ENCODE assay signal across 18 cellular contexts in genomic region chr15:65344214-65344908, GRCh38. TPM values are rescaled to one million over a fixed set of nuclear protein-coding genes. Genes with fewer than 3 reads are reported as not detected.
"Had no signal": no experiment of that assay in that cellular context is flagged by ENCODE, and none has a peak within 500 bp of the region (broad histone marks: within the 10 kb centered on the region; RNA-seq: fewer than 3 reads in every experiment).

No MANE protein-coding gene starts in this region.

- H3K4me3 Mint-ChIP-seq: activated naive CD4-positive, alpha-beta T cell treated with anti-CD3 and anti-CD28 coated beads, Interleukin-2, amount 50 U/mL, for 24 hours; natural killer cell had no signal

- H3K36me3 ChIP-seq: gastroesophageal sphincter, lower lobe of right lung, pancreas, suprapubic skin had no signal

- H3K4me1 Mint-ChIP-seq: activated naive CD4-positive, alpha-beta T cell treated with anti-CD3 and anti-CD28 coated beads, Interleukin-2, amount 50 U/mL, for 24 hours had no signal

- H3K9me3 Mint-ChIP-seq: activated naive CD4-positive, alpha-beta T cell treated with anti-CD3 and anti-CD28 coated beads, Interleukin-2, amount 50 U/mL, for 24 hours; natural killer cell had no signal

- H3K4me3 ChIP-seq: coronary artery, gastroesophageal sphincter, lower lobe of right lung, pancreas, suprapubic skin had no signal

- H3K27me3 ChIP-seq: pancreas had no signal

- H3K4me1 ChIP-seq: gastroesophageal sphincter, lower lobe of right lung, pancreas, suprapubic skin had no signal

- H3K36me3 Mint-ChIP-seq: activated naive CD4-positive, alpha-beta T cell treated with anti-CD3 and anti-CD28 coated beads, Interleukin-2, amount 50 U/mL, for 24 hours; natural killer cell had no signal

- DNase-seq: activated CD4-positive, alpha-beta T cell treated with anti-CD3 and anti-CD28 coated beads, Interleukin-2, amount 50 U/mL, for 4 hours; activated CD4-positive, CD25-positive, alpha-beta regulatory T cell treated with anti-CD3 and anti-CD28 coated beads, Interleukin-2, amount 50 U/mL, for 72 hours; activated effector memory CD4-positive, alpha-beta T cell treated with Interleukin-2 at 50 U/mL for 16 hours; activated T-cell treated with anti-CD3 and anti-CD28 coated beads, Interleukin-2, amount 50 U/mL, for 1 hour; effector CD4-positive, alpha-beta T cell; lower lobe of right lung; natural killer cell; pancreas; right cardiac atrium; stimulated activated CD4-positive, alpha-beta T cell treated with anti-CD3 and anti-CD28 coated beads, Interleukin-2, amount 100 ng/mL, for 48 hours; stimulated activated CD8-positive, alpha-beta memory T cell treated with anti-CD3 and anti-CD28 coated beads, Interleukin-4, amount 100 ng/mL, for 48 hours; stimulated activated naive CD8-positive, alpha-beta T cell treated with anti-CD3 and anti-CD28 coated beads, Interleukin-15, Interleukin-2, amounts not matched to agents 100 U/mL and 50 U/mL, for 24 hours had no signal

- ATAC-seq: gastroesophageal sphincter; lower lobe of right lung; natural killer cell; pancreas; right cardiac atrium; stimulated activated naive CD8-positive, alpha-beta T cell treated with anti-CD3 and anti-CD28 coated beads, Interleukin-15, Interleukin-2, amounts not matched to agents 100 U/mL and 50 U/mL, for 24 hours had no signal

- H3K27ac ChIP-seq: coronary artery, gastroesophageal sphincter, lower lobe of right lung, pancreas, suprapubic skin had no signal

- H3K27ac Mint-ChIP-seq: activated naive CD4-positive, alpha-beta T cell treated with anti-CD3 and anti-CD28 coated beads, Interleukin-2, amount 50 U/mL, for 24 hours; natural killer cell had no signal

- H3K9me3 ChIP-seq: gastroesophageal sphincter, lower lobe of right lung, pancreas, suprapubic skin had no signal

RNA-seq across cellular contexts. Expression of gene IGDCC3, which starts 33.4 kb away (rescaled TPM):
- total RNA-seq: lower lobe of right lung, mononuclear cell, natural killer cell, suprapubic skin had no signal

RNA-seq across cellular contexts. Expression of gene RNU5B-1, which starts 39.9 kb away (rescaled TPM):
- total RNA-seq: gastroesophageal sphincter, mononuclear cell, suprapubic skin had no signal

RNA-seq across cellular contexts. Expression of gene RNU5A-1, which starts 48.5 kb away (rescaled TPM):
- total RNA-seq: gastroesophageal sphincter, lower lobe of right lung, mononuclear cell, natural killer cell, pancreas, suprapubic skin, urinary bladder had no signal
